8 cellular contexts compared by ENCODE assay signal in the genomic region with DNA sequence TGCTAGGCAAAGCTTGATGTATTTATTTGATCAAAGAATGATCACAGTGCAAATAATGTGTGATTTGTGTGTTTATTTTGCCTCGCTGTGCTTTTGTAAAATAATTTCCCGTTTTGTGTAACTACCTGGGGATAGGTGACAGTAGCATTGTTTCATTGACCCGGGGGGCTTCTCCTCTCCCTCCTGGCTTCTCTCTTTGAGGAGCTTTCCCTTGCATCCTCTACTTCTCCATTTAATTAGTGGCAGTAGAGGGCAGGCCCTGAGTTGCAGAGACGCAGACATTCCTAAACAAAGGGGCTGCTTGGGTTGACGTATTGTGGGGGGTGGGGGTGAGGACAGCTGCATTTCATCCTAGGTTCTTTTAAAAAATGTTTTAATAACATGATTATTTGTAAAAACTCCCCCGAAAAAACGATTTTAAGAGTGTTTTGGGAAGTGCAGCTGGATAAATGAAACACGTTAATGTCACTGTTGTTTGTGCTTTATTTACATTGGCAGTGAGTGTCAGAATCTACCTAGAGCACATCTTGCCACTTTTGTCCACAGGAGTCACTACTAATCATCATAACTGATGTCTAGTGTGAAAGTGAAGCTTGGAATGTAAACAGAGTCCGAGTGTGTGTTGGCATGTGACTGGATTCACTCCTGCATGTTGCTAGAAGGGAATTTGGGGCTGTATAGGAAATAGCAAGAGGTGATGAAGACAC. TPM values are rescaled to one million over a fixed set of nuclear protein-coding genes. Genes with fewer than 3 reads are reported as not detected.
DNase-seq lines count a peak whose midpoint lies in the region; ATAC-seq and TF ChIP-seq lines count a peak whose summit lies in the region.

No MANE protein-coding gene starts in this region.

- peak overlapping the region; percentile 93 for H3K27ac Mint-ChIP-seq in Calu3 (ENCODE audit: unreplicated experiment)
- H3K27ac Mint-ChIP-seq in natural killer cell treated with Interleukin-12 subunit alpha and Interleukin-12 subunit beta and Interleukin-15 and Interleukin-18, amount 100 ng/mL, for 72 hours: no peak overlapping the region

- H3K9me3 ChIP-seq in mucosa of descending colon: no peaks in the 10 kb centered on the region

- no peaks in the 10 kb centered on the region for H3K9me3 Mint-ChIP-seq in Calu3 (ENCODE audit: low read depth, unreplicated experiment)
- no peaks in the 10 kb centered on the region for H3K9me3 Mint-ChIP-seq in natural killer cell treated with Interleukin-12 subunit alpha and Interleukin-12 subunit beta and Interleukin-15 and Interleukin-18, amount 100 ng/mL, for 72 hours

- H3K4me3 ChIP-seq in mucosa of descending colon: no peak overlapping the region

- TF ChIP-seq CTCF in Calu3 (IDR thresholded peaks at IDR 0.05; ENCODE audit: unreplicated experiment) (no peak), mucosa of descending colon (IDR thresholded peaks at IDR 0.05) (no peak)

- H3K27me3 Mint-ChIP-seq in Calu3 (ENCODE audit: unreplicated experiment): no peaks in the 10 kb centered on the region
- peaks cover 8 to 22% of the 10 kb centered on the region in 2 donors for H3K27me3 Mint-ChIP-seq in natural killer cell treated with Interleukin-12 subunit alpha and Interleukin-12 subunit beta and Interleukin-15 and Interleukin-18, amount 100 ng/mL, for 72 hours

- H3K27ac ChIP-seq in cingulate gyrus (ENCODE audit: low read depth, low read length): peak overlapping the region; percentile 39

- H3K4me1 ChIP-seq in mucosa of descending colon (ENCODE audit: low read depth): peaks cover 7% of the 10 kb centered on the region

- ATAC-seq in natural killer cell treated with Interleukin-12 subunit alpha and Interleukin-12 subunit beta and Interleukin-15 and Interleukin-18, amount 100 ng/mL, for 72 hours: no peak
- no peak for ATAC-seq in GM21528 (IDR thresholded peaks at IDR 0.05; ENCODE audit: low FRiP score, unreplicated experiment)
- ATAC-seq in GM19463 (IDR thresholded peaks at IDR 0.05; ENCODE audit: unreplicated experiment): no peak
- ATAC-seq in HG03139 (IDR thresholded peaks at IDR 0.05; ENCODE audit: unreplicated experiment): no peak
- ATAC-seq in mucosa of descending colon: no peak

- H3K4me1 Mint-ChIP-seq in Calu3 (ENCODE audit: low read depth, unreplicated experiment): peaks cover 48% of the 10 kb centered on the region
- H3K4me1 Mint-ChIP-seq in natural killer cell treated with Interleukin-12 subunit alpha and Interleukin-12 subunit beta and Interleukin-15 and Interleukin-18, amount 100 ng/mL, for 72 hours (ENCODE audit: low read depth in 2 of 2): peaks cover 24 to 27% of the 10 kb centered on the region in 2 donors

- peak overlapping the region; percentile 99 for H3K4me3 Mint-ChIP-seq in Calu3 (ENCODE audit: low read depth, unreplicated experiment)
- H3K4me3 Mint-ChIP-seq in natural killer cell treated with Interleukin-12 subunit alpha and Interleukin-12 subunit beta and Interleukin-15 and Interleukin-18, amount 100 ng/mL, for 72 hours: peak overlapping the region; percentile 92

- no peaks in the 10 kb centered on the region for H3K36me3 ChIP-seq in mucosa of descending colon (ENCODE audit: low read depth)

- DNase-seq in Calu3: no peak
- DNase-seq in NCI-H146 treated with DMSO at 0.1 percent for 48 hours (lab: John Stamatoyannopoulos, UW; ENCODE audit: unreplicated experiment): peak; percentile 95
- DNase-seq in natural killer cell treated with Interleukin-12 subunit alpha and Interleukin-12 subunit beta and Interleukin-15 and Interleukin-18, amount 100 ng/mL, for 72 hours (ENCODE audit: low spot score): no peak
- DNase-seq in mucosa of descending colon: no peak

- TSS peak; percentile 26 for BruUV-seq in Calu3 (replicated peaks; lab: Mats Ljungman, UMichigan)

- peaks cover 44% of the 10 kb centered on the region for H3K36me3 Mint-ChIP-seq in Calu3 (ENCODE audit: insufficient read depth, unreplicated experiment)
- H3K36me3 Mint-ChIP-seq in natural killer cell treated with Interleukin-12 subunit alpha and Interleukin-12 subunit beta and Interleukin-15 and Interleukin-18, amount 100 ng/mL, for 72 hours: no peaks in the 10 kb centered on the region

- CTCF ChIA-PET in Calu3 (lab: Charles Lee): interaction anchor here (0.8 to 1.2 kb wide), 3 partner anchors 42 to 87 kb away, joined by 3 to 4 read pairs (median 3); no protein-coding TSS in a partner anchor

- intact Hi-C loops in Calu3 (cut with micrococcal nuclease; ENCODE audit: unreplicated experiment): loop anchor here (2.0 to 10.0 kb wide), 5 partner anchors 41 to 411 kb away; no protein-coding TSS in a partner anchor
- intact Hi-C loops in mucosa of descending colon (cut with DNase I, micrococcal nuclease): no loop called here

RNA-seq across cellular contexts. Expression of a gene that starts 2.2 kb away (rescaled TPM):
- total RNA-seq in Calu3 (2022): 213 TPM in 2 replicates
- 10 to 100 TPM in 1 of 2 donors, 1 to 10 TPM in 1; 8.6 to 16.5 TPM for total RNA-seq in natural killer cell treated with Interleukin-12 subunit alpha and Interleukin-12 subunit beta and Interleukin-15 and Interleukin-18, amount 100 ng/mL, for 72 hours
- 100 to 1,000 TPM; 161 to 309 (median 256) TPM for total RNA-seq in mucosa of descending colon

Comparison
In these comparisons a context has a peak if more than half of its experiments do, and no peak if none do; other contexts are left out.
1. RNA of a gene that starts 2.2 kb away (total RNA-seq): 161 to 309 TPM in mucosa of descending colon and 213 TPM in Calu3; 8.6 to 16.5 TPM in natural killer cell treated with Interleukin-12 subunit alpha and Interleukin-12 subunit beta and Interleukin-15 and Interleukin-18, amount 100 ng/mL, for 72 hours; every median in the first group is over 4 times any median in the second.